1 cellular context compared by ENCODE assay signal in the genomic region with DNA sequence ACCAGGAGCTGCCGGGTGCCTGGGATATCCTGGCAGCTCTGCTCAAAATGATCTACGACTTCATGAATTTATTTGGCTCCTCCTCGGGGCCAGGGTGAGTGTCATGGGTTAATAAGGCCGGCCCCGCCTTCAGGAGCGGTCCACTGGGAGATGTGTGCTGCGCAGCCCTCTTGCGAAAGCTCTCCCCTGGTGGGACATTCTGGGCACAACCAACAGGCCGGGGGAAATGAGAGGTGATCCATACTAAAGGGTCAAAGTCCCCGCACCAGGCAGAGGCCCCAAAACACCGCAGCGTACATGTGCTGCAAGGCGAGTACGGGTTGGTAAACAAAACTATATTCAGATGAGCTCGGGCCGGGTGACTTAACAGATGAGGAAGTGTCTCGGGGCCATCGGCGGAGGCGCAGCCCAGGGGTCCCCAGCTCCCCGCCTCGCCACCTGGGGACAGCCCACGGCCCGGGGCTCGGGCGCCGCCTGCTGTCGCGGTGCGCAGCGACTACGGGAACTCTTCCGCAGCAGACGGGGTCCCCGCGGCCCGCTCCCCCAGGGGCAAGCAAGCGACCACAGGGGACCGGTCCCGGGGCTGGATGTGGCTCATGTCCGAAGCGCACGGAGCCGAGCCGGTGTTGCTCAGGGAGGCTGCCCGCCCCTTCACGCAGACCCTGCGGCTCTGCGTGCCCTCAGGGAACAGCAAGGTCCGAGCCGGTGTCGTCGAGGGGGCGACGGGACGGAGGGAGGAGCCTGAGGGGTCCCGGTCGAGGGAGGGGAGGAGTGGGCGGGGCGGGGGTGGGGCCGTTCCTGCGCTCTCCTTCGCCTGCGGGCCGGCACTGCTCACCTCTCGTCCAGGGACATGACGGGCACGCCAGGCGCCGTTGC.
TF ChIP-seq lines count a peak whose summit lies in the region.

A gene with protein sequence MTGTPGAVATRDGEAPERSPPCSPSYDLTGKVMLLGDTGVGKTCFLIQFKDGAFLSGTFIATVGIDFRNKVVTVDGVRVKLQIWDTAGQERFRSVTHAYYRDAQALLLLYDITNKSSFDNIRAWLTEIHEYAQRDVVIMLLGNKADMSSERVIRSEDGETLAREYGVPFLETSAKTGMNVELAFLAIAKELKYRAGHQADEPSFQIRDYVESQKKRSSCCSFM (plus strand): TSS at position 834 of the 876 bp plus-strand sequence. CDS start 17 bp downstream, at position 851.

TF ChIP-seq in HepG2, 621 proteins besides CTCF, POLR2A, EP300 and RAD21 (continued from another document and continues in another):
- peak; percentile 81 for TF ChIP-seq CBX1 (IDR thresholded peaks at IDR 0.05; ENCODE audit: low read depth)
- TF ChIP-seq GATA4 (IDR thresholded peaks at IDR 0.05; ENCODE audit: borderline replicate concordance, low read depth): no peak
- TF ChIP-seq RXRB (CRISPR knock-in tag; IDR thresholded peaks at IDR 0.05; ENCODE audit: borderline replicate concordance): peak; percentile 84
- peak; percentile 98 for TF ChIP-seq KDM6A (CRISPR knock-in tag; IDR thresholded peaks at IDR 0.05; ENCODE audit: low read depth)
- TF ChIP-seq SRSF1 (optimal IDR thresholded peaks at IDR 0.05; ENCODE audit: low read depth, low read length): peak; percentile 54
- TF ChIP-seq BORCS8-MEF2B (CRISPR knock-in tag; IDR thresholded peaks at IDR 0.05): peak; percentile 73
- TF ChIP-seq KDM5A (IDR thresholded peaks at IDR 0.05; ENCODE audit: borderline replicate concordance, low read length): no peak
- TF ChIP-seq NFIC (IDR thresholded peaks at IDR 0.05; ENCODE audit: low read length): no peak
- TF ChIP-seq, protein P1, sequence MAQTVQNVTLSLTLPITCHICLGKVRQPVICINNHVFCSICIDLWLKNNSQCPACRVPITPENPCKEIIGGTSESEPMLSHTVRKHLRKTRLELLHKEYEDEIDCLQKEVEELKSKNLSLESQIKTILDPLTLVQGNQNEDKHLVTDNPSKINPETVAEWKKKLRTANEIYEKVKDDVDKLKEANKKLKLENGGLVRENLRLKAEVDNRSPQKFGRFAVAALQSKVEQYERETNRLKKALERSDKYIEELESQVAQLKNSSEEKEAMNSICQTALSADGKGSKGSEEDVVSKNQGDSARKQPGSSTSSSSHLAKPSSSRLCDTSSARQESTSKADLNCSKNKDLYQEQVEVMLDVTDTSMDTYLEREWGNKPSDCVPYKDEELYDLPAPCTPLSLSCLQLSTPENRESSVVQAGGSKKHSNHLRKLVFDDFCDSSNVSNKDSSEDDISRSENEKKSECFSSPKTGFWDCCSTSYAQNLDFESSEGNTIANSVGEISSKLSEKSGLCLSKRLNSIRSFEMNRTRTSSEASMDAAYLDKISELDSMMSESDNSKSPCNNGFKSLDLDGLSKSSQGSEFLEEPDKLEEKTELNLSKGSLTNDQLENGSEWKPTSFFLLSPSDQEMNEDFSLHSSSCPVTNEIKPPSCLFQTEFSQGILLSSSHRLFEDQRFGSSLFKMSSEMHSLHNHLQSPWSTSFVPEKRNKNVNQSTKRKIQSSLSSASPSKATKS (CRISPR knock-in tag; IDR thresholded peaks at IDR 0.05): 0 out of 2 replicates have a peak, but pooled peaks have one; percentile 89
- TF ChIP-seq HMG20A (CRISPR knock-in tag; IDR thresholded peaks at IDR 0.05; ENCODE audit: borderline replicate concordance): peak; percentile 85
- no peak for TF ChIP-seq GTF2F1 (IDR thresholded peaks at IDR 0.05; ENCODE audit: low read length)
- TF ChIP-seq ZNF703 (CRISPR knock-in tag; IDR thresholded peaks at IDR 0.05; ENCODE audit: borderline replicate concordance): peak; percentile 93
- TF ChIP-seq MTF1 (CRISPR knock-in tag; IDR thresholded peaks at IDR 0.05): no peak
- peak; percentile 63; the same call in 1 of the 2 replicates for TF ChIP-seq ZNF790 (CRISPR knock-in tag; IDR thresholded peaks at IDR 0.05; ENCODE audit: borderline replicate concordance)
- no peak for TF ChIP-seq JARID2 (CRISPR knock-in tag; IDR thresholded peaks at IDR 0.05; ENCODE audit: insufficient replicate concordance)
- peak; percentile 65; the same call in 1 of the 2 replicates for TF ChIP-seq MIER3 (CRISPR knock-in tag; IDR thresholded peaks at IDR 0.05; ENCODE audit: borderline replicate concordance)
- peak; percentile 81; the same call in 1 of the 2 replicates for TF ChIP-seq KLF6 (CRISPR knock-in tag; IDR thresholded peaks at IDR 0.05)
- TF ChIP-seq, protein P2, sequence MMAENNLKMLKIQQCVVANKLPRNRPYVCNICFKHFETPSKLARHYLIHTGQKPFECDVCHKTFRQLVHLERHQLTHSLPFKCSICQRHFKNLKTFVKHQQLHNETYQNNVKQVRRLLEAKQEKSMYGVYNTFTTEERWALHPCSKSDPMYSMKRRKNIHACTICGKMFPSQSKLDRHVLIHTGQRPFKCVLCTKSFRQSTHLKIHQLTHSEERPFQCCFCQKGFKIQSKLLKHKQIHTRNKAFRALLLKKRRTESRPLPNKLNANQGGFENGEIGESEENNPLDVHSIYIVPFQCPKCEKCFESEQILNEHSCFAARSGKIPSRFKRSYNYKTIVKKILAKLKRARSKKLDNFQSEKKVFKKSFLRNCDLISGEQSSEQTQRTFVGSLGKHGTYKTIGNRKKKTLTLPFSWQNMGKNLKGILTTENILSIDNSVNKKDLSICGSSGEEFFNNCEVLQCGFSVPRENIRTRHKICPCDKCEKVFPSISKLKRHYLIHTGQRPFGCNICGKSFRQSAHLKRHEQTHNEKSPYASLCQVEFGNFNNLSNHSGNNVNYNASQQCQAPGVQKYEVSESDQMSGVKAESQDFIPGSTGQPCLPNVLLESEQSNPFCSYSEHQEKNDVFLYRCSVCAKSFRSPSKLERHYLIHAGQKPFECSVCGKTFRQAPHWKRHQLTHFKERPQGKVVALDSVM (CRISPR knock-in tag; IDR thresholded peaks at IDR 0.05): peak; percentile 84
- TF ChIP-seq NPAS2 (CRISPR knock-in tag; IDR thresholded peaks at IDR 0.05; ENCODE audit: borderline replicate concordance): no peak
- no peak for TF ChIP-seq CENPX (CRISPR knock-in tag; IDR thresholded peaks at IDR 0.05)
- peak; percentile 67; the same call in 1 of the 2 replicates for TF ChIP-seq HOXA5 (CRISPR knock-in tag; IDR thresholded peaks at IDR 0.05)
- TF ChIP-seq, protein P3, sequence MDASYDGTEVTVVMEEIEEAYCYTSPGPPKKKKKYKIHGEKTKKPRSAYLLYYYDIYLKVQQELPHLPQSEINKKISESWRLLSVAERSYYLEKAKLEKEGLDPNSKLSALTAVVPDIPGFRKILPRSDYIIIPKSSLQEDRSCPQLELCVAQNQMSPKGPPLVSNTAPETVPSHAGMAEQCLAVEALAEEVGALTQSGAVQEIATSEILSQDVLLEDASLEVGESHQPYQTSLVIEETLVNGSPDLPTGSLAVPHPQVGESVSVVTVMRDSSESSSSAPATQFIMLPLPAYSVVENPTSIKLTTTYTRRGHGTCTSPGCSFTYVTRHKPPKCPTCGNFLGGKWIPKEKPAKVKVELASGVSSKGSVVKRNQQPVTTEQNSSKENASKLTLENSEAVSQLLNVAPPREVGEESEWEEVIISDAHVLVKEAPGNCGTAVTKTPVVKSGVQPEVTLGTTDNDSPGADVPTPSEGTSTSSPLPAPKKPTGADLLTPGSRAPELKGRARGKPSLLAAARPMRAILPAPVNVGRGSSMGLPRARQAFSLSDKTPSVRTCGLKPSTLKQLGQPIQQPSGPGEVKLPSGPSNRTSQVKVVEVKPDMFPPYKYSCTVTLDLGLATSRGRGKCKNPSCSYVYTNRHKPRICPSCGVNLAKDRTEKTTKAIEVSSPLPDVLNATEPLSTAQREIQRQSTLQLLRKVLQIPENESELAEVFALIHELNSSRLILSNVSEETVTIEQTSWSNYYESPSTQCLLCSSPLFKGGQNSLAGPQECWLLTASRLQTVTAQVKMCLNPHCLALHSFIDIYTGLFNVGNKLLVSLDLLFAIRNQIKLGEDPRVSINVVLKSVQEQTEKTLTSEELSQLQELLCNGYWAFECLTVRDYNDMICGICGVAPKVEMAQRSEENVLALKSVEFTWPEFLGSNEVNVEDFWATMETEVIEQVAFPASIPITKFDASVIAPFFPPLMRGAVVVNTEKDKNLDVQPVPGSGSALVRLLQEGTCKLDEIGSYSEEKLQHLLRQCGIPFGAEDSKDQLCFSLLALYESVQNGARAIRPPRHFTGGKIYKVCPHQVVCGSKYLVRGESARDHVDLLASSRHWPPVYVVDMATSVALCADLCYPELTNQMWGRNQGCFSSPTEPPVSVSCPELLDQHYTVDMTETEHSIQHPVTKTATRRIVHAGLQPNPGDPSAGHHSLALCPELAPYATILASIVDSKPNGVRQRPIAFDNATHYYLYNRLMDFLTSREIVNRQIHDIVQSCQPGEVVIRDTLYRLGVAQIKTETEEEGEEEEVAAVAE (CRISPR knock-in tag; IDR thresholded peaks at IDR 0.05; ENCODE audit: borderline replicate concordance): peak; percentile 77
- TF ChIP-seq NCOR1 (IDR thresholded peaks at IDR 0.05; ENCODE audit: borderline replicate concordance, low read length): peak; percentile 93
- TF ChIP-seq EED (CRISPR knock-in tag; IDR thresholded peaks at IDR 0.05): no peak
- TF ChIP-seq FOXP1 (IDR thresholded peaks at IDR 0.05): peak; percentile 78
- TF ChIP-seq FOXP1 (CRISPR knock-in tag; IDR thresholded peaks at IDR 0.05): peak; percentile 95
- no peak for TF ChIP-seq NONO (IDR thresholded peaks at IDR 0.05)
- TF ChIP-seq NONO (CRISPR knock-in tag; conservative IDR thresholded peaks at IDR 0.05): peak; percentile 92
- no peak for TF ChIP-seq SATB2 (CRISPR knock-in tag; IDR thresholded peaks at IDR 0.05)
- peak; percentile 89 for TF ChIP-seq IKZF4 (CRISPR knock-in tag; IDR thresholded peaks at IDR 0.05; ENCODE audit: borderline replicate concordance, low read depth, not compliant biosample characterization)
- TF ChIP-seq, protein P4, sequence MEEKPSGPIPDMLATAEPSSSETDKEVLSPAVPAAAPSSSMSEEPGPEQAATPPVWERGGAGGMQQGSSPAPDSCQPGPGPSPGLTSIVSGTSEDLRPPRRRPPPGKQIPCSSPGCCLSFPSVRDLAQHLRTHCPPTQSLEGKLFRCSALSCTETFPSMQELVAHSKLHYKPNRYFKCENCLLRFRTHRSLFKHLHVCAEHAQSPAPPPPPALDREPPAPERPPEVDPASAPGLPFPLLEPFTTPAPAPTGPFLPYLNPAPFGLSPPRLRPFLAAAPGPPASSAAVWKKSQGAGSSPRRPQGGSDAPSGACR (CRISPR knock-in tag; IDR thresholded peaks at IDR 0.05): peak; percentile 62; the same call in 1 of the 2 replicates
- TF ChIP-seq HHEX (CRISPR knock-in tag; IDR thresholded peaks at IDR 0.05): 0 out of 2 replicates have a peak, but pooled peaks have one; percentile 9
- peak; percentile 82 for TF ChIP-seq MIER2 (CRISPR knock-in tag; IDR thresholded peaks at IDR 0.05)
- TF ChIP-seq ZNF878 (CRISPR knock-in tag; IDR thresholded peaks at IDR 0.05): peak; percentile 95; the same call in 1 of the 2 replicates
- no peak; the same call in 1 of the 2 replicates for TF ChIP-seq CREB1 (IDR thresholded peaks at IDR 0.05)
- TF ChIP-seq CREB1 (CRISPR knock-in tag; IDR thresholded peaks at IDR 0.05): peak; percentile 79
- no peak for TF ChIP-seq ZNF10 (CRISPR knock-in tag; IDR thresholded peaks at IDR 0.05; ENCODE audit: borderline replicate concordance, low read depth)
- peak; percentile 70 for TF ChIP-seq ELF1 (CRISPR knock-in tag; IDR thresholded peaks at IDR 0.05)
- TF ChIP-seq GFI1 (CRISPR knock-in tag; IDR thresholded peaks at IDR 0.05; ENCODE audit: borderline replicate concordance): peak; percentile 78; the same call in 1 of the 2 replicates
- TF ChIP-seq, protein P5, sequence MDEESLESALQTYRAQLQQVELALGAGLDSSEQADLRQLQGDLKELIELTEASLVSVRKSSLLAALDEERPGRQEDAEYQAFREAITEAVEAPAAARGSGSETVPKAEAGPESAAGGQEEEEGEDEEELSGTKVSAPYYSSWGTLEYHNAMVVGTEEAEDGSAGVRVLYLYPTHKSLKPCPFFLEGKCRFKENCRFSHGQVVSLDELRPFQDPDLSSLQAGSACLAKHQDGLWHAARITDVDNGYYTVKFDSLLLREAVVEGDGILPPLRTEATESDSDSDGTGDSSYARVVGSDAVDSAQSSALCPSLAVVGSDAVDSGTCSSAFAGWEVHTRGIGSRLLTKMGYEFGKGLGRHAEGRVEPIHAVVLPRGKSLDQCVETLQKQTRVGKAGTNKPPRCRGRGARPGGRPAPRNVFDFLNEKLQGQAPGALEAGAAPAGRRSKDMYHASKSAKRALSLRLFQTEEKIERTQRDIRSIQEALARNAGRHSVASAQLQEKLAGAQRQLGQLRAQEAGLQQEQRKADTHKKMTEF (CRISPR knock-in tag; IDR thresholded peaks at IDR 0.05): peak; percentile 96
- TF ChIP-seq, protein P6, sequence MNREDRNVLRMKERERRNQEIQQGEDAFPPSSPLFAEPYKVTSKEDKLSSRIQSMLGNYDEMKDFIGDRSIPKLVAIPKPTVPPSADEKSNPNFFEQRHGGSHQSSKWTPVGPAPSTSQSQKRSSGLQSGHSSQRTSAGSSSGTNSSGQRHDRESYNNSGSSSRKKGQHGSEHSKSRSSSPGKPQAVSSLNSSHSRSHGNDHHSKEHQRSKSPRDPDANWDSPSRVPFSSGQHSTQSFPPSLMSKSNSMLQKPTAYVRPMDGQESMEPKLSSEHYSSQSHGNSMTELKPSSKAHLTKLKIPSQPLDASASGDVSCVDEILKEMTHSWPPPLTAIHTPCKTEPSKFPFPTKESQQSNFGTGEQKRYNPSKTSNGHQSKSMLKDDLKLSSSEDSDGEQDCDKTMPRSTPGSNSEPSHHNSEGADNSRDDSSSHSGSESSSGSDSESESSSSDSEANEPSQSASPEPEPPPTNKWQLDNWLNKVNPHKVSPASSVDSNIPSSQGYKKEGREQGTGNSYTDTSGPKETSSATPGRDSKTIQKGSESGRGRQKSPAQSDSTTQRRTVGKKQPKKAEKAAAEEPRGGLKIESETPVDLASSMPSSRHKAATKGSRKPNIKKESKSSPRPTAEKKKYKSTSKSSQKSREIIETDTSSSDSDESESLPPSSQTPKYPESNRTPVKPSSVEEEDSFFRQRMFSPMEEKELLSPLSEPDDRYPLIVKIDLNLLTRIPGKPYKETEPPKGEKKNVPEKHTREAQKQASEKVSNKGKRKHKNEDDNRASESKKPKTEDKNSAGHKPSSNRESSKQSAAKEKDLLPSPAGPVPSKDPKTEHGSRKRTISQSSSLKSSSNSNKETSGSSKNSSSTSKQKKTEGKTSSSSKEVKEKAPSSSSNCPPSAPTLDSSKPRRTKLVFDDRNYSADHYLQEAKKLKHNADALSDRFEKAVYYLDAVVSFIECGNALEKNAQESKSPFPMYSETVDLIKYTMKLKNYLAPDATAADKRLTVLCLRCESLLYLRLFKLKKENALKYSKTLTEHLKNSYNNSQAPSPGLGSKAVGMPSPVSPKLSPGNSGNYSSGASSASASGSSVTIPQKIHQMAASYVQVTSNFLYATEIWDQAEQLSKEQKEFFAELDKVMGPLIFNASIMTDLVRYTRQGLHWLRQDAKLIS (CRISPR knock-in tag; IDR thresholded peaks at IDR 0.05): no peak
- peak; percentile 90 for TF ChIP-seq RBFOX2 (IDR thresholded peaks at IDR 0.05; ENCODE audit: low read depth, low read length)
- TF ChIP-seq, protein P7, sequence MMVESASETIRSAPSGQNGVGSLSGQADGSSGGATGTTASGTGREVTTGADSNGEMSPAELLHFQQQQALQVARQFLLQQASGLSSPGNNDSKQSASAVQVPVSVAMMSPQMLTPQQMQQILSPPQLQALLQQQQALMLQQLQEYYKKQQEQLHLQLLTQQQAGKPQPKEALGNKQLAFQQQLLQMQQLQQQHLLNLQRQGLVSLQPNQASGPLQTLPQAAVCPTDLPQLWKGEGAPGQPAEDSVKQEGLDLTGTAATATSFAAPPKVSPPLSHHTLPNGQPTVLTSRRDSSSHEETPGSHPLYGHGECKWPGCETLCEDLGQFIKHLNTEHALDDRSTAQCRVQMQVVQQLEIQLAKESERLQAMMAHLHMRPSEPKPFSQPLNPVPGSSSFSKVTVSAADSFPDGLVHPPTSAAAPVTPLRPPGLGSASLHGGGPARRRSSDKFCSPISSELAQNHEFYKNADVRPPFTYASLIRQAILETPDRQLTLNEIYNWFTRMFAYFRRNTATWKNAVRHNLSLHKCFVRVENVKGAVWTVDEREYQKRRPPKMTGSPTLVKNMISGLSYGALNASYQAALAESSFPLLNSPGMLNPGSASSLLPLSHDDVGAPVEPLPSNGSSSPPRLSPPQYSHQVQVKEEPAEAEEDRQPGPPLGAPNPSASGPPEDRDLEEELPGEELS (CRISPR knock-in tag; IDR thresholded peaks at IDR 0.05): peak; percentile 95
